In genomic region chr11:64286801-64287159, GRCh38 we compare ENCODE assay signal across 14 cellular contexts. TPM values are rescaled to one million over a fixed set of nuclear protein-coding genes. Genes with fewer than 3 reads are reported as not detected.
DNase-seq lines count a peak whose midpoint lies in the region; ATAC-seq, FAIRE-seq and TF ChIP-seq lines count a peak whose summit lies in the region.
"Had no signal": no experiment of that assay in that cellular context is flagged by ENCODE, and none has a peak within 500 bp of the region (broad histone marks: within the 10 kb centered on the region; RNA-seq: fewer than 3 reads in every experiment).

No MANE protein-coding gene starts in this region.

- peak overlapping the region; percentile 37 for H2BK15ac ChIP-seq in neuronal stem cell (ENCODE audit: low read length)

- peak overlapping the region; percentile 98 for H2AK5ac ChIP-seq in neuronal stem cell (ENCODE audit: low read depth, low read length)

- peak overlapping the region; percentile 84 for H3K27ac Mint-ChIP-seq in T-helper 1 cell treated with Interleukin-12 subunit alpha and Interleukin-12 subunit beta and Interleukin-4 antibody, amounts not matched to agents 30 μg/mL and 1 μg/mL, for 36 hours
- H3K27ac Mint-ChIP-seq in IgD-negative memory B cell (peak overlapping the region in 1 of 3 donors; percentile 96), astrocyte (ENCODE audit: unreplicated experiment) (peak overlapping the region; percentile 30)

- H3K79me1 ChIP-seq in neuronal stem cell (ENCODE audit: low read depth, low read length), result peaks cover 6% of the 10 kb centered on the region

- H3K14ac ChIP-seq in neuronal stem cell (ENCODE audit: low read length), result peak overlapping the region; percentile 17

- peaks cover 10% of the 10 kb centered on the region for H3K27me3 Mint-ChIP-seq in T-helper 1 cell treated with Interleukin-12 subunit alpha and Interleukin-12 subunit beta and Interleukin-4 antibody, amounts not matched to agents 30 μg/mL and 1 μg/mL, for 36 hours (ENCODE audit: low read depth)
- peaks cover 7% of the 10 kb centered on the region for H3K27me3 Mint-ChIP-seq in IgD-negative memory B cell
- H3K27me3 Mint-ChIP-seq in astrocyte (ENCODE audit: low read depth, unreplicated experiment), result peaks cover 17% of the 10 kb centered on the region

- H3K27me3 ChIP-seq in astrocyte (ENCODE audit: insufficient read depth, low read length) (peaks cover 13% of the 10 kb centered on the region), neuronal stem cell (ENCODE audit: control insufficient read depth in 3 of 3, insufficient read depth in 3 of 3, low read depth in 1 of 3, low read length in 3 of 3) (peaks cover 14 to 26% (median 25%) of the 10 kb centered on the region in 3 experiments)

- H3K4me3 ChIP-seq in astrocyte (ENCODE audit: insufficient read depth, low read depth, low read length), result no peak overlapping the region
- H3K4me3 ChIP-seq in neuronal stem cell (ENCODE audit: low read length in 2 of 2), result no peak overlapping the region

- peak overlapping the region; percentile 87 for H3K4me3 Mint-ChIP-seq in T-helper 1 cell treated with Interleukin-12 subunit alpha and Interleukin-12 subunit beta and Interleukin-4 antibody, amounts not matched to agents 30 μg/mL and 1 μg/mL, for 36 hours
- H3K4me3 Mint-ChIP-seq in IgD-negative memory B cell (peak overlapping the region; percentile 74 to 94 (median 90)), astrocyte (ENCODE audit: unreplicated experiment) (peak overlapping the region; percentile 83)

- H3K4me1 Mint-ChIP-seq in T-helper 1 cell treated with Interleukin-12 subunit alpha and Interleukin-12 subunit beta and Interleukin-4 antibody, amounts not matched to agents 30 μg/mL and 1 μg/mL, for 36 hours (ENCODE audit: low read depth), result peaks cover 14% of the 10 kb centered on the region
- H3K4me1 Mint-ChIP-seq in IgD-negative memory B cell (peaks cover 3 to 14% (median 7%) of the 10 kb centered on the region in 3 donors), astrocyte (ENCODE audit: low read depth, unreplicated experiment) (peaks cover 3% of the 10 kb centered on the region)

- no peak overlapping the region for H3K9ac ChIP-seq in astrocyte (ENCODE audit: low read length)
- peak overlapping the region; percentile 75 for H3K9ac ChIP-seq in neuronal stem cell (ENCODE audit: low read depth, low read length, poor library complexity)

- no peak for DNase-seq in T-helper 1 cell
- no peak for DNase-seq in astrocyte (ENCODE audit: low read depth)
- no peak for DNase-seq in neuronal stem cell (ENCODE audit: low spot score)
- no peak for DNase-seq in RKO (ENCODE audit: low spot score)
- DNase-seq: activated CD8-positive, alpha-beta memory T cell treated with anti-CD3 and anti-CD28 coated beads, Interleukin-2, amount 50 U/mL, for 48 hours; NCI-H1417 treated with DMSO at 0.1 percent for 48 hours; stimulated activated CD4-positive, alpha-beta T cell treated with anti-CD3 and anti-CD28 coated beads, Interleukin-2, amount 100 ng/mL, for 24 hours had no signal

- peaks cover 16% of the 10 kb centered on the region for H3K79me2 ChIP-seq in astrocyte (ENCODE audit: insufficient read depth, low read length)

- H3K4ac ChIP-seq in neuronal stem cell (ENCODE audit: low read length), result no peak overlapping the region

- ATAC-seq in HG03280 (IDR thresholded peaks at IDR 0.05; ENCODE audit: unreplicated experiment) (no peak), GM18502 (IDR thresholded peaks at IDR 0.05; ENCODE audit: poor library complexity, unreplicated experiment) (no peak)

- H3K9me3 Mint-ChIP-seq in T-helper 1 cell treated with Interleukin-12 subunit alpha and Interleukin-12 subunit beta and Interleukin-4 antibody, amounts not matched to agents 30 μg/mL and 1 μg/mL, for 36 hours, result no peaks in the 10 kb centered on the region
- peaks cover 0 to 3% (median 0%) of the 10 kb centered on the region in 3 donors for H3K9me3 Mint-ChIP-seq in IgD-negative memory B cell
- H3K9me3 Mint-ChIP-seq in astrocyte (ENCODE audit: unreplicated experiment), result no peaks in the 10 kb centered on the region

- H3K36me3 ChIP-seq in astrocyte (ENCODE audit: insufficient read depth, low read length) (no peaks in the 10 kb centered on the region), neuronal stem cell (replicated peaks in 1 of 2; ENCODE audit: control insufficient read depth in 2 of 2, insufficient read depth in 2 of 2, low read length in 2 of 2) (peaks cover 2 to 12% of the 10 kb centered on the region in 2 donors)

- no peak for FAIRE-seq in astrocyte (lab: Jason Lieb, UNC)
- FAIRE-seq: HTR-8/SVneo had no signal

- no peak overlapping the region for H2AFZ ChIP-seq in astrocyte (ENCODE audit: low read depth, low read length)
- H2AFZ ChIP-seq in neuronal stem cell (ENCODE audit: low read length), result no peak overlapping the region

- H2BK120ac ChIP-seq in neuronal stem cell (ENCODE audit: low read depth, low read length), result no peak overlapping the region

- no peak overlapping the region for H3K23ac ChIP-seq in neuronal stem cell (ENCODE audit: low read depth, low read length, poor library complexity)

- H4K20me1 ChIP-seq in astrocyte (ENCODE audit: insufficient read depth, low read length), result peaks cover 16% of the 10 kb centered on the region

- WGBS in neuronal stem cell (ENCODE audit: extremely low coverage in 2 of 2, insufficient read length in 2 of 2, insufficient replicate concordance in 1 of 2), 2 donors, result no CpG with 5 or more reads among the region's 9 CpGs

- no peak overlapping the region for H4K8ac ChIP-seq in neuronal stem cell (ENCODE audit: low read depth, low read length)

- no peak overlapping the region for H4K91ac ChIP-seq in neuronal stem cell (ENCODE audit: low read depth, low read length, poor library complexity)

- H2BK5ac ChIP-seq in neuronal stem cell (ENCODE audit: low read length), result no peak overlapping the region

- no peak overlapping the region for H2BK12ac ChIP-seq in neuronal stem cell (ENCODE audit: low read length)

- peaks cover 12% of the 10 kb centered on the region for H3K4me1 ChIP-seq in astrocyte (ENCODE audit: insufficient read depth, low read length)
- peaks cover 5 to 9% of the 10 kb centered on the region in 2 donors for H3K4me1 ChIP-seq in neuronal stem cell (ENCODE audit: control insufficient read depth in 2 of 2, insufficient read depth in 1 of 2, low read depth in 1 of 2, low read length in 2 of 2)

- peaks cover 8% of the 10 kb centered on the region for H3K36me3 Mint-ChIP-seq in T-helper 1 cell treated with Interleukin-12 subunit alpha and Interleukin-12 subunit beta and Interleukin-4 antibody, amounts not matched to agents 30 μg/mL and 1 μg/mL, for 36 hours (ENCODE audit: low read depth)
- peaks cover 2% of the 10 kb centered on the region for H3K36me3 Mint-ChIP-seq in IgD-negative memory B cell
- H3K36me3 Mint-ChIP-seq in astrocyte (ENCODE audit: low read depth, unreplicated experiment), result peaks cover 4% of the 10 kb centered on the region

- peak overlapping the region; percentile 100 for H3K4me2 ChIP-seq in astrocyte (ENCODE audit: low read length)
- H3K4me2 ChIP-seq in neuronal stem cell (ENCODE audit: insufficient read depth, low read length, poor library complexity, severe bottlenecking), result peak overlapping the region; percentile 18

- no peak overlapping the region for H3K27ac ChIP-seq in astrocyte (ENCODE audit: low read depth, low read length)
- H3K27ac ChIP-seq in neuronal stem cell (replicated peaks; ENCODE audit: low read length), result no peak overlapping the region
- H3K27ac ChIP-seq: cardiac muscle cell had no signal

- H3K9me3 ChIP-seq in astrocyte (ENCODE audit: insufficient read depth, low read depth, low read length), result no peaks in the 10 kb centered on the region
- no peaks in the 10 kb centered on the region for H3K9me3 ChIP-seq in neuronal stem cell (replicated peaks in 1 of 2; ENCODE audit: control insufficient read depth in 2 of 2, insufficient read depth in 1 of 2, low read depth in 1 of 2, low read length in 2 of 2)

- TF ChIP-seq CTCF in astrocyte (IDR thresholded peaks at IDR 0.05; ENCODE audit: insufficient read depth, low read depth, low read length), result no peak

- no peak overlapping the region for H3K18ac ChIP-seq in neuronal stem cell (ENCODE audit: low read length)

RNA-seq across cellular contexts. Expression of gene GPR137, which starts 1.1 kb away (rescaled TPM):
- polyA plus RNA-seq in IgD-negative memory B cell, result 19.7 TPM
- total RNA-seq in astrocyte, result 46.8 and 48.5 TPM in 2 replicates
- polyA plus RNA-seq in neuronal stem cell (2013, experiment 1 of 2), result 25.9 TPM
- polyA plus RNA-seq in neuronal stem cell (2013, experiment 2 of 2), result 24.6 TPM

RNA-seq across cellular contexts. Expression of gene BAD, which starts 2.3 kb away (rescaled TPM):
- 53.2 TPM for polyA plus RNA-seq in IgD-negative memory B cell
- total RNA-seq in astrocyte, result 43.6 and 46.6 TPM in 2 replicates
- 44.3 TPM for polyA plus RNA-seq in neuronal stem cell (2013, experiment 1 of 2)
- 44.9 TPM for polyA plus RNA-seq in neuronal stem cell (2013, experiment 2 of 2)

RNA-seq across cellular contexts. Expression of gene KCNK4, which starts 4.3 kb away (rescaled TPM):
- not detected for polyA plus RNA-seq in IgD-negative memory B cell
- 0.52 TPM in 1 of 2 replicates, not detected in the other for total RNA-seq in astrocyte
- polyA plus RNA-seq in neuronal stem cell (2013, experiment 1 of 2), result 0.07 TPM
- 0.04 TPM for polyA plus RNA-seq in neuronal stem cell (2013, experiment 2 of 2)
- total RNA-seq: cardiac muscle cell, fibroblast of lung had no signal
- polyA plus RNA-seq: cardiac muscle cell, fibroblast of lung had no signal

RNA-seq across cellular contexts. Expression of gene CATSPERZ, which starts 13.4 kb away (rescaled TPM):
- not detected for polyA plus RNA-seq in IgD-negative memory B cell
- not detected in 2 replicates for total RNA-seq in astrocyte
- polyA plus RNA-seq in neuronal stem cell (2013, experiment 1 of 2), result not detected
- polyA plus RNA-seq in neuronal stem cell (2013, experiment 2 of 2), result 0.17 TPM
- total RNA-seq: cardiac muscle cell had no signal
- polyA plus RNA-seq: fibroblast of lung had no signal

RNA-seq across cellular contexts. Expression of gene ESRRA, which starts 18.5 kb away (rescaled TPM):
- polyA plus RNA-seq in IgD-negative memory B cell, result 11.2 TPM
- total RNA-seq in astrocyte, result 25.0 and 26.3 TPM in 2 replicates
- polyA plus RNA-seq in neuronal stem cell (2013, experiment 1 of 2), result 5.3 TPM
- 5.6 TPM for polyA plus RNA-seq in neuronal stem cell (2013, experiment 2 of 2)
